In genomic region chr12:31588976-31589375, GRCh38 we compare ENCODE assay signal across 8 cellular contexts. TPM values are rescaled to one million over a fixed set of nuclear protein-coding genes. Genes with fewer than 3 reads are reported as not detected.
A peak's percentile ranks its signal among the peaks of the same experiment; 100 is the strongest.
DNase-seq lines count a peak whose midpoint lies in the region; ATAC-seq, FAIRE-seq and TF ChIP-seq lines count a peak whose summit lies in the region.

No MANE protein-coding gene starts in this region.

- DNase-seq in DMS53 (lab: John Stamatoyannopoulos, UW) (peak; percentile 22), DMS53 treated with DMSO at 0.1 percent for 48 hours (lab: John Stamatoyannopoulos, UW; ENCODE audit: unreplicated experiment) (no peak), hepatic stellate cell (ENCODE audit: low spot score) (peak; percentile 28), spleen (no peak), upper lobe of left lung (no peak), HTR-8/SVneo (ENCODE audit: insufficient read length, low spot score) (no peak)

- H3K27ac ChIP-seq in VCaP (peak overlapping the region; percentile 96), spleen (peak overlapping the region; percentile 88 to 97 (median 96)), upper lobe of left lung (peak overlapping the region in 2 of 4 donors; percentile 91 to 93)

- H3K27me3 ChIP-seq in spleen (replicated peaks in 1 of 7) (peaks cover 0 to 25% (median 3%) of the 10 kb centered on the region in 7 donors), upper lobe of left lung (peaks cover 0 to 7% (median 0%) of the 10 kb centered on the region in 4 donors)

- H3K4me1 ChIP-seq in spleen (peaks cover 9 to 59% (median 35%) of the 10 kb centered on the region in 6 donors), upper lobe of left lung (peaks cover 6 to 19% (median 8%) of the 10 kb centered on the region in 4 donors)

- TF ChIP-seq EP300 in upper lobe of left lung (IDR thresholded peaks at IDR 0.05): no peak

- TF ChIP-seq CTCF in VCaP (conservative IDR thresholded peaks at IDR 0.05): no peak
- TF ChIP-seq CTCF in spleen (IDR thresholded peaks at IDR 0.05 in 8 of 11, conservative IDR thresholded peaks at IDR 0.05 in 3 of 11): no peak
- TF ChIP-seq CTCF in upper lobe of left lung (IDR thresholded peaks at IDR 0.05): no peak

- ATAC-seq in GM19035 (IDR thresholded peaks at IDR 0.05; ENCODE audit: unreplicated experiment) (no peak), upper lobe of left lung (ENCODE audit: low FRiP score in 2 of 2) (no peak)

- TF ChIP-seq POLR2A in spleen (IDR thresholded peaks at IDR 0.05) (no peak), upper lobe of left lung (IDR thresholded peaks at IDR 0.05) (no peak)

- no peaks in the 10 kb centered on the region for H3K9me3 ChIP-seq in spleen
- H3K9me3 ChIP-seq in upper lobe of left lung: no peaks in the 10 kb centered on the region

- intact Hi-C loops in spleen (cut with DNase I; ENCODE audit: low total_unique reads): no loop called here

- 27 to 40% (median 34%) methylated on average over 3 of the region's 3 CpGs for WGBS in spleen, 5 donors
- 46 to 50% methylated on average over 3 of the region's 3 CpGs for WGBS in upper lobe of left lung, 2 donors

- no peaks in the 10 kb centered on the region for H3K36me3 ChIP-seq in spleen
- H3K36me3 ChIP-seq in upper lobe of left lung: no peaks in the 10 kb centered on the region

- no peak for FAIRE-seq in HTR-8/SVneo (lab: Jason Lieb, UNC)

- H3K4me3 ChIP-seq in spleen (peak overlapping the region; percentile 77 to 86 (median 84)), upper lobe of left lung (peak overlapping the region in 2 of 4 donors; percentile 92 to 99)

RNA-seq across cellular contexts. Expression of gene DENND5B, which starts 2.0 kb away (rescaled TPM):
- total RNA-seq in spleen (10 to 100 TPM; 23.1 to 42.5 (median 30.5) TPM), upper lobe of left lung (10 to 100 TPM in 1 of 6 donors, 1 to 10 TPM in 5; 4.1 to 12.6 (median 5.8) TPM)
- polyA plus RNA-seq in spleen: 1 to 10 TPM; 4.5 to 7.0 (median 6.1) TPM

Comparison
In these comparisons a context has a peak if more than half of its experiments do, and no peak if none do; other contexts are left out.
1. DNase-seq: peak in DMS53 (single experiment) and hepatic stellate cell (single experiment); none in DMS53 treated with DMSO at 0.1 percent for 48 hours (single experiment), spleen (single experiment), upper lobe of left lung (0 of 2) and HTR-8/SVneo (single experiment).